Comparison of ENCODE assay signal across 17 cellular contexts in genomic region chr16:22681551-22681880, GRCh38.
DNase-seq lines count a peak whose midpoint lies in the region; ATAC-seq and TF ChIP-seq lines count a peak whose summit lies in the region.
"Had no signal": no experiment of that assay in that cellular context is flagged by ENCODE, and none has a peak within 500 bp of the region (broad histone marks: within the 10 kb centered on the region; RNA-seq: fewer than 3 reads in every experiment).

No MANE protein-coding gene starts in this region.

- no peak overlapping the region for H2AK5ac ChIP-seq in neuronal stem cell (ENCODE audit: low read depth, low read length)

- H3K4me3 Mint-ChIP-seq in GM23338 (no peak overlapping the region), endodermal cell (no peak overlapping the region)
- H3K4me3 Mint-ChIP-seq: CD4-positive, alpha-beta T cell had no signal

- H3K4me2 ChIP-seq in GM23338 (no peak overlapping the region), neuronal stem cell (ENCODE audit: insufficient read depth, low read length, poor library complexity, severe bottlenecking) (no peak overlapping the region)

- H3K36me3 ChIP-seq in GM23338 (ENCODE audit: insufficient read depth) (0 out of 2 replicates have a peak, but pooled peaks cover 4% of the 10 kb centered on the region), endodermal cell (ENCODE audit: control insufficient read depth, insufficient read depth, low read length) (no peaks in the 10 kb centered on the region), neuronal stem cell (replicated peaks in 1 of 2; ENCODE audit: control insufficient read depth in 2 of 2, insufficient read depth in 2 of 2, low read length in 2 of 2) (no peaks in the 10 kb centered on the region)

- H4K8ac ChIP-seq in neuronal stem cell (ENCODE audit: low read depth, low read length) = no peak overlapping the region

- peaks cover 17% of the 10 kb centered on the region for H3K9me2 ChIP-seq in GM23338 (ENCODE audit: insufficient read depth)

- H3K4ac ChIP-seq in neuronal stem cell (ENCODE audit: low read length) = no peak overlapping the region

- no peak for ATAC-seq in GM23338

- H3K9me3 ChIP-seq in endodermal cell (ENCODE audit: control insufficient read depth, low read length) = peaks cover 1% of the 10 kb centered on the region
- H3K9me3 ChIP-seq in neuronal stem cell (replicated peaks in 1 of 2; ENCODE audit: control insufficient read depth in 2 of 2, insufficient read depth in 1 of 2, low read depth in 1 of 2, low read length in 2 of 2) = no peaks in the 10 kb centered on the region

- no peaks in the 10 kb centered on the region for H3K79me2 ChIP-seq in GM23338 (replicated peaks; ENCODE audit: insufficient read depth)

- H3K27ac Mint-ChIP-seq in GM23338 (no peak overlapping the region), endodermal cell (no peak overlapping the region)
- H3K27ac Mint-ChIP-seq: CD4-positive, alpha-beta T cell had no signal

- H2BK5ac ChIP-seq in neuronal stem cell (ENCODE audit: low read length) = no peak overlapping the region

- WGBS in endodermal cell (ENCODE audit: insufficient coverage in 1 of 2, insufficient read length in 1 of 2), 2 experiments = 95 to 98% methylated on average over 4 to 8 of the region's 8 CpGs
- no CpG with 5 or more reads among the region's 8 CpGs for WGBS in neuronal stem cell (ENCODE audit: extremely low coverage in 2 of 2, insufficient read length in 2 of 2, insufficient replicate concordance in 1 of 2), 2 donors

- H3K27me3 Mint-ChIP-seq in GM23338 (ENCODE audit: insufficient read depth, low read depth, poor library complexity) (peaks cover 2% of the 10 kb centered on the region), endodermal cell (ENCODE audit: insufficient read depth) (peaks cover 2% of the 10 kb centered on the region)

- no peak overlapping the region for H4K91ac ChIP-seq in neuronal stem cell (ENCODE audit: low read depth, low read length, poor library complexity)

- H3K9ac ChIP-seq in endodermal cell (ENCODE audit: extremely low read depth, low read length, poor library complexity, severe bottlenecking) = no peak overlapping the region
- H3K9ac ChIP-seq in neuronal stem cell (ENCODE audit: low read depth, low read length, poor library complexity) = no peak overlapping the region

- H2BK15ac ChIP-seq in neuronal stem cell (ENCODE audit: low read length) = no peak overlapping the region

- H2AFZ ChIP-seq in GM23338 (peak overlapping the region; percentile 95), neuronal stem cell (ENCODE audit: low read length) (no peak overlapping the region)

- no peak overlapping the region for H3K27ac ChIP-seq in GM23338 (ENCODE audit: low read depth)
- peak overlapping the region; percentile 26 for H3K27ac ChIP-seq in endodermal cell (ENCODE audit: low read depth, low read length)
- H3K27ac ChIP-seq in neuronal stem cell (replicated peaks; ENCODE audit: low read length) = no peak overlapping the region
- H3K27ac ChIP-seq: C4-2B, HL-60 had no signal

- no peak overlapping the region for H3K23ac ChIP-seq in neuronal stem cell (ENCODE audit: low read depth, low read length, poor library complexity)

- H3K4me1 Mint-ChIP-seq in GM23338 (peaks cover 5% of the 10 kb centered on the region; the same call in 2 of the 3 replicates), endodermal cell (peaks cover 2% of the 10 kb centered on the region)

- no peaks in the 10 kb centered on the region for H3K27me3 ChIP-seq in GM23338 (ENCODE audit: insufficient read depth)
- H3K27me3 ChIP-seq in endodermal cell (ENCODE audit: control insufficient read depth, insufficient read depth, low read length, poor library complexity, severe bottlenecking) = no peaks in the 10 kb centered on the region
- H3K27me3 ChIP-seq in neuronal stem cell (ENCODE audit: control insufficient read depth in 3 of 3, insufficient read depth in 3 of 3, low read depth in 1 of 3, low read length in 3 of 3) = no peaks in the 10 kb centered on the region

- H4K20me1 ChIP-seq in GM23338 (replicated peaks; ENCODE audit: insufficient read depth) = no peaks in the 10 kb centered on the region

- H2BK120ac ChIP-seq in neuronal stem cell (ENCODE audit: low read depth, low read length) = no peak overlapping the region

- no peak overlapping the region for H2BK12ac ChIP-seq in neuronal stem cell (ENCODE audit: low read length)

- H3F3A ChIP-seq in GM23338 (replicated peaks; ENCODE audit: low read depth) = peaks cover 3% of the 10 kb centered on the region; the same call in 1 of the 2 replicates

- peaks cover 8% of the 10 kb centered on the region for H3K9me3 Mint-ChIP-seq in GM23338
- peaks cover 5% of the 10 kb centered on the region for H3K9me3 Mint-ChIP-seq in endodermal cell
- H3K9me3 Mint-ChIP-seq: CD4-positive, alpha-beta T cell had no signal

- H3K4me3 ChIP-seq in GM23338 = no peak overlapping the region
- H3K4me3 ChIP-seq in endodermal cell (ENCODE audit: low read length) = no peak overlapping the region
- no peak overlapping the region for H3K4me3 ChIP-seq in neuronal stem cell (ENCODE audit: low read length in 2 of 2)
- H3K4me3 ChIP-seq: K562 had no signal

- H3K18ac ChIP-seq in neuronal stem cell (ENCODE audit: low read length) = no peak overlapping the region

- H3K36me3 Mint-ChIP-seq in GM23338 (ENCODE audit: low read depth) (peaks cover 4% of the 10 kb centered on the region), endodermal cell (ENCODE audit: low read depth) (no peaks in the 10 kb centered on the region)

- TF ChIP-seq CTCF in GM23338 (conservative IDR thresholded peaks at IDR 0.05; ENCODE audit: low read depth in 2 of 2) = no peak
- no peak for TF ChIP-seq CTCF in endodermal cell (conservative IDR thresholded peaks at IDR 0.05)

- DNase-seq in D341Med (ENCODE audit: low spot score) = peak; percentile 24
- DNase-seq in GM23338 (ENCODE audit: low spot score) = no peak
- no peak for DNase-seq in endodermal cell
- no peak for DNase-seq in neuronal stem cell (ENCODE audit: low spot score)
- DNase-seq in iPS-NIHi7 (ENCODE audit: extremely low spot score) = no peak
- no peak for DNase-seq in GF-D8 (lab: John Stamatoyannopoulos, UW)
- DNase-seq: ACHN; Caco-2; CD4-positive, alpha-beta T cell; DMS153; DMS79; GDM1; HCEC 1CT; IMR-90 had no signal

- H3K79me1 ChIP-seq in neuronal stem cell (ENCODE audit: low read depth, low read length) = no peaks in the 10 kb centered on the region

- peak overlapping the region; percentile 1 for H3K14ac ChIP-seq in neuronal stem cell (ENCODE audit: low read length)

- H3K4me1 ChIP-seq in GM23338 (ENCODE audit: insufficient read depth) (peaks cover 5% of the 10 kb centered on the region; the same call in 1 of the 2 replicates), endodermal cell (ENCODE audit: control insufficient read depth, insufficient read depth, low read length) (no peaks in the 10 kb centered on the region), neuronal stem cell (ENCODE audit: control insufficient read depth in 2 of 2, insufficient read depth in 1 of 2, low read depth in 1 of 2, low read length in 2 of 2) (peaks cover 0 to 2% of the 10 kb centered on the region in 2 donors)

TF ChIP-seq in GM23338, 12 proteins besides CTCF, POLR2A, EP300 and RAD21 (continues in another document):
- TF ChIP-seq ETS1 (IDR thresholded peaks at IDR 0.05) (no peak), CREB1 (CRISPR knock-in tag; IDR thresholded peaks at IDR 0.05; ENCODE audit: low read depth) (no peak), NANOG (IDR thresholded peaks at IDR 0.05; ENCODE audit: borderline replicate concordance) (no peak), EZH2 (IDR thresholded peaks at IDR 0.05; ENCODE audit: low read depth, unreplicated experiment) (no peak), POLR2AphosphoS5 (IDR thresholded peaks at IDR 0.05; ENCODE audit: low read depth) (no peak), REST (IDR thresholded peaks at IDR 0.05; ENCODE audit: unreplicated experiment) (no peak), ZNF114 (CRISPR knock-in tag; IDR thresholded peaks at IDR 0.05) (no peak), JUNB (IDR thresholded peaks at IDR 0.05; ENCODE audit: unreplicated experiment) (no peak), EZH2phosphoT487 (IDR thresholded peaks at IDR 0.05; ENCODE audit: unreplicated experiment) (no peak), STAT1 (IDR thresholded peaks at IDR 0.05; ENCODE audit: unreplicated experiment) (no peak)
